Comparison of ENCODE assay signal across 8 cellular contexts in genomic region chr1:47333922-47334764, GRCh38. TPM values are rescaled to one million over a fixed set of nuclear protein-coding genes. Genes with fewer than 3 reads are reported as not detected.
A peak's percentile ranks its signal among the peaks of the same experiment; 100 is the strongest.
DNase-seq lines count a peak whose midpoint lies in the region; ATAC-seq, FAIRE-seq and TF ChIP-seq lines count a peak whose summit lies in the region.

No MANE protein-coding gene starts in this region.

- in situ Hi-C loops in GM23248 (cut with MboI): no loop called here

- peak overlapping the region; percentile 98 for H3K4me2 ChIP-seq in GM23248 (ENCODE audit: unreplicated experiment)

- intact Hi-C loops in head of caudate nucleus (cut with DNase I) (loop anchor here (2.0 kb wide), 1 partner anchor 19 kb away; the partner anchor contains the start of gene STIL), pancreas (cut with DNase I) (no loop called here), tibial artery (cut with DNase I; ENCODE audit: low total_unique reads) (loop anchor here (1.0 kb wide), 1 partner anchor 20 kb away; the partner anchor contains the start of gene STIL)

- peak overlapping the region; percentile 95 for H3K9ac ChIP-seq in GM23248

- no peaks in the 10 kb centered on the region for H3K9me2 ChIP-seq in GM23248 (ENCODE audit: insufficient read depth)

- peaks cover 32% of the 10 kb centered on the region for H3F3A ChIP-seq in GM23248 (ENCODE audit: insufficient read depth)

- H3K4me3 ChIP-seq in GM23248 (peak overlapping the region; percentile 97), SJSA1 (peak overlapping the region; percentile 99), pancreas (peak overlapping the region; percentile 71 to 92 (median 86)), tibial artery (peak overlapping the region; percentile 63 to 95)

- TF ChIP-seq CTCF in pancreas (IDR thresholded peaks at IDR 0.05): peak in 1 of 4 donors; percentile 6
- TF ChIP-seq CTCF in tibial artery (IDR thresholded peaks at IDR 0.05): peak in 1 of 2 experiments; percentile 23

- H3K27ac ChIP-seq in GM23248 (peak overlapping the region; percentile 93), KOPT-K1 (ENCODE audit: low read depth, low read length, poor library complexity, severe bottlenecking) (peak overlapping the region; percentile 88), SJSA1 (peak overlapping the region; percentile 90), pancreas (peak overlapping the region; percentile 93 to 97 (median 95)), tibial artery (peak overlapping the region; percentile 88 to 98)

- H3K4me1 ChIP-seq in GM23248 (ENCODE audit: insufficient read depth): peaks cover 27% of the 10 kb centered on the region
- peaks cover 18% of the 10 kb centered on the region for H3K4me1 ChIP-seq in SJSA1 (replicated peaks)
- peaks cover 5 to 23% (median 21%) of the 10 kb centered on the region in 3 donors for H3K4me1 ChIP-seq in pancreas
- peaks cover 0 to 52% (median 24%) of the 10 kb centered on the region in 4 donors for H3K4me1 ChIP-seq in tibial artery

- peaks cover 60% of the 10 kb centered on the region for H3K79me2 ChIP-seq in GM23248 (ENCODE audit: insufficient read depth)

- peak; percentile 90 to 96 (median 93) for ATAC-seq in pancreas

- H3K9me3 ChIP-seq in GM23248 (ENCODE audit: low read depth) (no peaks in the 10 kb centered on the region), KOPT-K1 (ENCODE audit: insufficient read depth, low read length, poor library complexity, severe bottlenecking) (no peaks in the 10 kb centered on the region), SJSA1 (replicated peaks) (no peaks in the 10 kb centered on the region), pancreas (no peaks in the 10 kb centered on the region), tibial artery (no peaks in the 10 kb centered on the region)

- DNase-seq in GM04503 (ENCODE audit: low read depth) (peak; percentile 42), GM23248 (peak; percentile 96), SJSA1 (ENCODE audit: low read depth in 1 of 2, low spot score in 2 of 2) (peak; percentile 70 to 88), head of caudate nucleus (peak; percentile 64 to 93 (median 83)), pancreas (peak; percentile 71 to 90 (median 79)), tibial artery (peak; percentile 75 to 87)
- DNase-seq in activated naive CD4-positive, alpha-beta T cell treated with anti-CD3 and anti-CD28 coated beads, Interleukin-2, amount 50 U/mL, for 16 hours: peak; percentile 78

- FAIRE-seq in pancreas (lab: Jason Lieb, UNC): no peak

- H3K27me3 ChIP-seq in GM23248 (replicated peaks; ENCODE audit: insufficient read depth): no peaks in the 10 kb centered on the region
- no peaks in the 10 kb centered on the region for H3K27me3 ChIP-seq in SJSA1 (replicated peaks)
- no peaks in the 10 kb centered on the region for H3K27me3 ChIP-seq in pancreas
- no peaks in the 10 kb centered on the region for H3K27me3 ChIP-seq in tibial artery

- no peaks in the 10 kb centered on the region for H4K20me1 ChIP-seq in GM23248 (ENCODE audit: insufficient read depth)

- H3K36me3 ChIP-seq in GM23248 (ENCODE audit: low read depth): no peaks in the 10 kb centered on the region
- H3K36me3 ChIP-seq in KOPT-K1 (ENCODE audit: insufficient read depth, low read length): peaks cover 3% of the 10 kb centered on the region; the same call in 1 of the 2 replicates
- peaks cover 19% of the 10 kb centered on the region for H3K36me3 ChIP-seq in SJSA1
- no peaks in the 10 kb centered on the region for H3K36me3 ChIP-seq in pancreas
- H3K36me3 ChIP-seq in tibial artery: no peaks in the 10 kb centered on the region

- WGBS in GM23248 (ENCODE audit: low coverage in 1 of 2, low lambda C conversion rate in 2 of 2, missing lambda C conversion rate in 2 of 2), 2 experiments: 1% methylated on average over 58 to 84 of the region's 90 CpGs
- 0% methylated on average over 48 to 90 of the region's 90 CpGs for whole genome bisulfite sequencing in pancreas, 2 donors

- peak overlapping the region; percentile 87 for H2AFZ ChIP-seq in GM23248

RNA-seq across cellular contexts. Expression of gene CMPK1, which starts 0.6 kb away (rescaled TPM):
- 137 and 146 TPM in 2 replicates for total RNA-seq in GM23248 (2014; rRNA removed; shearing (Covaris generic))
- 141 and 144 TPM in 2 replicates for polyA plus RNA-seq in GM23248 (2016; fragmentation: Nextera tagmentation; extraction: Ambion mirVana)
- total RNA-seq in SJSA1 (2014; rRNA removed; shearing (Covaris generic)): 117 and 137 TPM in 2 replicates
- total RNA-seq in pancreas: 10 to 100 TPM; 51.1 to 93.0 (median 75.2) TPM
- 10 to 100 TPM; 43.8 to 54.9 TPM for polyA plus RNA-seq in pancreas

RNA-seq across cellular contexts. Expression of gene STIL, which starts 20.2 kb away (rescaled TPM):
- total RNA-seq in GM23248 (2014; rRNA removed; shearing (Covaris generic)): 10.0 and 17.1 TPM in 2 replicates
- polyA plus RNA-seq in GM23248 (2016; fragmentation: Nextera tagmentation; extraction: Ambion mirVana): 5.6 and 7.2 TPM in 2 replicates
- 22.6 and 42.0 TPM in 2 replicates for total RNA-seq in SJSA1 (2014; rRNA removed; shearing (Covaris generic))
- total RNA-seq in pancreas: 1 to 10 TPM in 2 of 6 donors, under 1 TPM in 4; 0.43 to 1.5 (median 0.67) TPM
- under 1 TPM; 0.49 to 0.56 TPM for polyA plus RNA-seq in pancreas

Comparison
In these comparisons a context has a peak if more than half of its experiments do, and no peak if none do; other contexts are left out.
1. Peak in every context shown above with its lines: DNase-seq, ATAC-seq, H3K4me3 ChIP-seq and H3K27ac ChIP-seq.
2. DNase-seq: peak in every context shown above with its lines; median percentile 96 in GM23248; 83 in head of caudate nucleus; 81 in tibial artery; 79 in SJSA1; 79 in pancreas; 78 in activated naive CD4-positive, alpha-beta T cell treated with anti-CD3 and anti-CD28 coated beads, Interleukin-2, amount 50 U/mL, for 16 hours; 42 in GM04503.
3. intact Hi-C loops: an anchor here in head of caudate nucleus (2.0 kb wide) and tibial artery (1.0 kb wide); none called in pancreas.